33 cellular contexts compared by ENCODE assay signal in genomic region chr17:62899349-62899748, GRCh38.
A peak's percentile ranks its signal among the peaks of the same experiment; 100 is the strongest.
DNase-seq lines count a peak whose midpoint lies in the region; ATAC-seq, FAIRE-seq and TF ChIP-seq lines count a peak whose summit lies in the region.
"Had no signal": no experiment of that assay in that cellular context is flagged by ENCODE, and none has a peak within 500 bp of the region (broad histone marks: within the 10 kb centered on the region; RNA-seq: fewer than 3 reads in every experiment).

No MANE protein-coding gene starts in this region.

- peaks cover 0 to 13% (median 0%) of the 10 kb centered on the region in 5 donors for H3K27me3 Mint-ChIP-seq in naive thymus-derived CD4-positive, alpha-beta T cell
- H3K27me3 Mint-ChIP-seq: stimulated activated naive CD8-positive, alpha-beta T cell treated with anti-CD3 and anti-CD28 coated beads, Interleukin-15, amount 100 ng/mL, for 72 hours had no signal

- H3K4me3 ChIP-seq in right lobe of liver (no peak overlapping the region), HepG2 (replicated peaks in 1 of 3; ENCODE audit: insufficient read depth in 1 of 3, low read depth in 2 of 3, low read length in 3 of 3) (no peak overlapping the region), heart right ventricle (no peak overlapping the region)
- H3K4me3 ChIP-seq in naive thymus-derived CD4-positive, alpha-beta T cell (ENCODE audit: low read length) = no peak overlapping the region
- H3K4me3 ChIP-seq in effector memory CD4-positive, alpha-beta T cell (ENCODE audit: insufficient read depth, low read depth, low read length, poor library complexity, severe bottlenecking) = no peak overlapping the region
- H3K4me3 ChIP-seq: A549, ascending aorta, cardiac muscle cell, coronary artery, esophagus squamous epithelium, gastrocnemius medialis, GM23338, mucosa of descending colon, neural progenitor cell, PC-9, tibial artery had no signal

- DNase-seq in right lobe of liver (no peak), HepG2 (ENCODE audit: low spot score) (no peak), heart right ventricle (peak in 1 of 2 donors; percentile 26), superior temporal gyrus (ENCODE audit: extremely low spot score) (no peak), GOT3 (lab: John Stamatoyannopoulos, UW) (no peak), putamen (ENCODE audit: low spot score) (no peak)
- DNase-seq in naive thymus-derived CD4-positive, alpha-beta T cell = no peak
- no peak for DNase-seq in effector memory CD4-positive, alpha-beta T cell
- DNase-seq: activated CD4-positive, alpha-beta T cell treated with anti-CD3 and anti-CD28 coated beads for 36 hours; activated naive CD8-positive, alpha-beta T cell treated with anti-CD3 and anti-CD28 coated beads for 36 hours; activated T-cell treated with anti-CD3 and anti-CD28 coated beads for 4 hours; AML-193; CD8-positive, alpha-beta T cell; DMS53; endodermal cell; esophagus squamous epithelium; NCI-H1105 treated with DMSO at 0.1 percent for 48 hours; NCI-H1930; NCI-H524 treated with DMSO at 0.1 percent for 48 hours; PC-9; SIG-M5; stimulated activated naive CD8-positive, alpha-beta T cell treated with anti-CD3 and anti-CD28 coated beads, Interleukin-15, amount 100 ng/mL, for 72 hours had no signal

- POLR2A ChIA-PET in HepG2 (lab: Yijun Ruan, JAX) = no interaction called here
- POLR2A ChIA-PET in naive thymus-derived CD4-positive, alpha-beta T cell (lab: Charles Lee) = no interaction called here

- ATAC-seq in right lobe of liver (peak; percentile 40 to 60 (median 56)), HepG2 (no peak), heart right ventricle (peak in 6 of 8 donors; percentile 44 to 69 (median 62))
- peak; percentile 73 for ATAC-seq in naive thymus-derived CD4-positive, alpha-beta T cell
- ATAC-seq: A549; activated CD4-positive, alpha-beta T cell treated with anti-CD3 and anti-CD28 coated beads for 36 hours; CD8-positive, alpha-beta T cell; gastrocnemius medialis; GM23338; mucosa of descending colon; stimulated activated naive CD8-positive, alpha-beta T cell treated with anti-CD3 and anti-CD28 coated beads, Interleukin-15, amount 100 ng/mL, for 72 hours had no signal

- H3K9me3 ChIP-seq in right lobe of liver (no peaks in the 10 kb centered on the region), HepG2 (ENCODE audit: low read length) (no peaks in the 10 kb centered on the region), heart right ventricle (peaks cover 0 to 4% (median 0%) of the 10 kb centered on the region in 11 donors)
- H3K9me3 ChIP-seq in naive thymus-derived CD4-positive, alpha-beta T cell (ENCODE audit: control insufficient read depth in 2 of 3, low read length in 3 of 3) = no peaks in the 10 kb centered on the region
- H3K9me3 ChIP-seq in effector memory CD4-positive, alpha-beta T cell (ENCODE audit: control insufficient read depth, low read length) = no peaks in the 10 kb centered on the region
- H3K9me3 ChIP-seq: A549, ascending aorta, esophagus squamous epithelium, gastrocnemius medialis, mucosa of descending colon, tibial artery had no signal

- H3K4me2 ChIP-seq in HepG2 (ENCODE audit: low read depth, low read length) = no peak overlapping the region
- H3K4me2 ChIP-seq: A549, GM23338, neural progenitor cell, PC-9 had no signal

- TF ChIP-seq CTCF in right lobe of liver (IDR thresholded peaks at IDR 0.05) = no peak
- TF ChIP-seq CTCF in HepG2 (CRISPR knock-in tag; IDR thresholded peaks at IDR 0.05) = no peak
- TF ChIP-seq CTCF in heart right ventricle (IDR thresholded peaks at IDR 0.05) = no peak

- H4K20me1 ChIP-seq in HepG2 (ENCODE audit: insufficient read depth, low read length) = no peaks in the 10 kb centered on the region

- no peaks in the 10 kb centered on the region for H3K36me3 Mint-ChIP-seq in naive thymus-derived CD4-positive, alpha-beta T cell
- H3K36me3 Mint-ChIP-seq: activated naive CD8-positive, alpha-beta T cell treated with anti-CD3 and anti-CD28 coated beads for 36 hours; CD8-positive, alpha-beta T cell; neural progenitor cell had no signal

- peaks cover 0 to 3% (median 0%) of the 10 kb centered on the region in 7 donors for H3K4me1 Mint-ChIP-seq in naive thymus-derived CD4-positive, alpha-beta T cell
- H3K4me1 Mint-ChIP-seq: activated CD4-positive, alpha-beta T cell treated with anti-CD3 and anti-CD28 coated beads for 36 hours; activated naive CD8-positive, alpha-beta T cell treated with anti-CD3 and anti-CD28 coated beads for 36 hours; endodermal cell; neural progenitor cell; stimulated activated naive CD8-positive, alpha-beta T cell treated with anti-CD3 and anti-CD28 coated beads, Interleukin-15, amount 100 ng/mL, for 72 hours had no signal

- no peak for TF ChIP-seq POLR2A in right lobe of liver (IDR thresholded peaks at IDR 0.05)
- TF ChIP-seq POLR2A in HepG2 (IDR thresholded peaks at IDR 0.05; ENCODE audit: insufficient read depth in 1 of 2, low read depth in 2 of 2, low read length in 2 of 2) = no peak

- H3K36me3 ChIP-seq in right lobe of liver (no peaks in the 10 kb centered on the region), HepG2 (replicated peaks in 1 of 2; ENCODE audit: control insufficient read depth in 1 of 2, insufficient read depth in 2 of 2, low read length in 2 of 2) (no peaks in the 10 kb centered on the region), heart right ventricle (no peaks in the 10 kb centered on the region)
- no peaks in the 10 kb centered on the region for H3K36me3 ChIP-seq in naive thymus-derived CD4-positive, alpha-beta T cell (ENCODE audit: control insufficient read depth in 2 of 3, insufficient read depth in 3 of 3, low read length in 3 of 3)
- no peaks in the 10 kb centered on the region for H3K36me3 ChIP-seq in effector memory CD4-positive, alpha-beta T cell (ENCODE audit: control insufficient read depth, insufficient read depth, low read length)
- H3K36me3 ChIP-seq: ascending aorta, cardiac muscle cell, esophagus squamous epithelium, gastrocnemius medialis, neural progenitor cell, tibial artery had no signal

- CTCF ChIA-PET in HepG2 (lab: Yijun Ruan, JAX; ENCODE audit: low intra/inter-chr PET ratio, low total read pairs) = no interaction called here
- CTCF ChIA-PET in naive thymus-derived CD4-positive, alpha-beta T cell (lab: Charles Lee) = no interaction called here

- TF ChIP-seq EP300 in HepG2 (IDR thresholded peaks at IDR 0.05; ENCODE audit: low read depth in 2 of 2, low read length in 2 of 2) (no peak), HepG2 (CRISPR knock-in tag; IDR thresholded peaks at IDR 0.05; ENCODE audit: borderline replicate concordance) (no peak)

- H3K27ac ChIP-seq in right lobe of liver (no peak overlapping the region), HepG2 (ENCODE audit: extremely low read length, insufficient read depth, low read length) (no peak overlapping the region), heart right ventricle (peak overlapping the region in 4 of 10 donors; percentile 47 to 75 (median 50))
- H3K27ac ChIP-seq in naive thymus-derived CD4-positive, alpha-beta T cell (ENCODE audit: low read depth, low read length) = no peak overlapping the region
- H3K27ac ChIP-seq in effector memory CD4-positive, alpha-beta T cell (ENCODE audit: insufficient read depth, low read length, poor library complexity, severe bottlenecking) = no peak overlapping the region
- H3K27ac ChIP-seq: A549, cardiac muscle cell, coronary artery, esophagus squamous epithelium, gastrocnemius medialis, HL-60, neural progenitor cell, PC-9, tibial artery had no signal

- no peaks in the 10 kb centered on the region for H3K79me2 ChIP-seq in HepG2 (ENCODE audit: insufficient read depth, low read length)

- H3K27ac Mint-ChIP-seq in naive thymus-derived CD4-positive, alpha-beta T cell = no peak overlapping the region
- H3K27ac Mint-ChIP-seq: activated CD4-positive, alpha-beta T cell treated with anti-CD3 and anti-CD28 coated beads for 36 hours; activated naive CD8-positive, alpha-beta T cell treated with anti-CD3 and anti-CD28 coated beads for 36 hours; CD8-positive, alpha-beta T cell; endodermal cell; GM23338; neural progenitor cell; stimulated activated naive CD8-positive, alpha-beta T cell treated with anti-CD3 and anti-CD28 coated beads, Interleukin-15, amount 100 ng/mL, for 72 hours; T-helper 1 cell treated with Interleukin-12 subunit alpha and Interleukin-12 subunit beta and Interleukin-4 antibody, amounts not matched to agents 30 μg/mL and 1 μg/mL, for 36 hours had no signal

- intact Hi-C loops in right lobe of liver (cut with DNase I) = no loop called here
- intact Hi-C loops in HepG2 (cut with micrococcal nuclease; ENCODE audit: unreplicated experiment) = no loop called here
- intact Hi-C loops in heart right ventricle (cut with DNase I) = no loop called here
- intact Hi-C loops in naive thymus-derived CD4-positive, alpha-beta T cell (cut with micrococcal nuclease) = no loop called here

- H3K4me1 ChIP-seq in right lobe of liver = no peaks in the 10 kb centered on the region
- no peaks in the 10 kb centered on the region for H3K4me1 ChIP-seq in HepG2 (ENCODE audit: insufficient read depth, low read length)
- peaks cover 0 to 25% (median 15%) of the 10 kb centered on the region in 9 donors for H3K4me1 ChIP-seq in heart right ventricle
- H3K4me1 ChIP-seq in naive thymus-derived CD4-positive, alpha-beta T cell (ENCODE audit: control insufficient read depth in 2 of 2, insufficient read depth in 2 of 2, low read length in 2 of 2) = no peaks in the 10 kb centered on the region
- H3K4me1 ChIP-seq in effector memory CD4-positive, alpha-beta T cell (ENCODE audit: control insufficient read depth, insufficient read depth, low read length, poor library complexity, severe bottlenecking) = no peaks in the 10 kb centered on the region
- H3K4me1 ChIP-seq: gastrocnemius medialis, neural progenitor cell had no signal

- no TSS peak for BruUV-seq in HepG2 (replicated peaks; lab: Mats Ljungman, UMichigan)

- 44% methylated on average over 3 of the region's 6 CpGs for WGBS in right lobe of liver (ENCODE audit: insufficient coverage, low coverage, low lambda C conversion rate, missing lambda C conversion rate)
- WGBS in HepG2 (ENCODE audit: low lambda C conversion rate) = 17% methylated on average over 6 of the region's 6 CpGs
- WGBS in heart right ventricle, 2 donors = 71 to 77% methylated on average over 6 of the region's 6 CpGs

- no peak overlapping the region for H3K9ac ChIP-seq in HepG2 (ENCODE audit: insufficient read depth, low read depth, low read length)
- H3K9ac ChIP-seq: neural progenitor cell had no signal

- peaks cover 0 to 1% (median 0%) of the 10 kb centered on the region in 11 donors for H3K9me3 Mint-ChIP-seq in naive thymus-derived CD4-positive, alpha-beta T cell
- H3K9me3 Mint-ChIP-seq: activated naive CD8-positive, alpha-beta T cell treated with anti-CD3 and anti-CD28 coated beads for 36 hours; CD8-positive, alpha-beta T cell; endodermal cell; GM23338; neural progenitor cell; stimulated activated naive CD8-positive, alpha-beta T cell treated with anti-CD3 and anti-CD28 coated beads, Interleukin-15, amount 100 ng/mL, for 72 hours; T-helper 1 cell treated with Interleukin-12 subunit alpha and Interleukin-12 subunit beta and Interleukin-4 antibody, amounts not matched to agents 30 μg/mL and 1 μg/mL, for 36 hours had no signal

- no peak for TF ChIP-seq RAD21 in HepG2 (CRISPR knock-in tag; IDR thresholded peaks at IDR 0.05)

- H2AFZ ChIP-seq in HepG2 (ENCODE audit: low read length) = no peak overlapping the region
- H2AFZ ChIP-seq: neural progenitor cell, PC-9 had no signal

- in situ Hi-C loops in HepG2 (cut with HindIII; ENCODE audit: extremely low pct_ligation_motif_present, low pct_unique_long_range_greater_than_20kb) = no loop called here

- H3K4me3 Mint-ChIP-seq in naive thymus-derived CD4-positive, alpha-beta T cell = no peak overlapping the region
- H3K4me3 Mint-ChIP-seq: activated CD4-positive, alpha-beta T cell treated with anti-CD3 and anti-CD28 coated beads for 36 hours; activated naive CD8-positive, alpha-beta T cell treated with anti-CD3 and anti-CD28 coated beads for 36 hours; CD8-positive, alpha-beta T cell; endodermal cell; GM23338; neural progenitor cell; stimulated activated naive CD8-positive, alpha-beta T cell treated with anti-CD3 and anti-CD28 coated beads, Interleukin-15, amount 100 ng/mL, for 72 hours; T-helper 1 cell treated with Interleukin-12 subunit alpha and Interleukin-12 subunit beta and Interleukin-4 antibody, amounts not matched to agents 30 μg/mL and 1 μg/mL, for 36 hours had no signal

- H3K27me3 ChIP-seq in right lobe of liver = no peaks in the 10 kb centered on the region
- H3K27me3 ChIP-seq in HepG2 (ENCODE audit: control insufficient read depth in 1 of 2, insufficient read depth in 2 of 2, low read length in 2 of 2) = peaks cover 2 to 62% of the 10 kb centered on the region in 2 experiments; a peak in 4 of 5 replicates
- H3K27me3 ChIP-seq in heart right ventricle = no peaks in the 10 kb centered on the region
- H3K27me3 ChIP-seq in naive thymus-derived CD4-positive, alpha-beta T cell (ENCODE audit: control insufficient read depth in 2 of 2, insufficient read depth in 2 of 2, low read length in 2 of 2) = no peaks in the 10 kb centered on the region
- H3K27me3 ChIP-seq in effector memory CD4-positive, alpha-beta T cell (replicated peaks; ENCODE audit: control insufficient read depth, insufficient read depth, low read length, poor library complexity, severe bottlenecking) = no peaks in the 10 kb centered on the region
- H3K27me3 ChIP-seq: ascending aorta, cardiac muscle cell, esophagus squamous epithelium, gastrocnemius medialis, neural progenitor cell, tibial artery had no signal

- no peak for FAIRE-seq in HepG2 (lab: Jason Lieb, UNC)
